ENCODE assay signal across 9 cellular contexts in genomic region chr1:159214149-159214760, GRCh38. TPM values are rescaled to one million over a fixed set of nuclear protein-coding genes. Genes with fewer than 3 reads are reported as not detected.
DNase-seq lines count a peak whose midpoint lies in the region; ATAC-seq and TF ChIP-seq lines count a peak whose summit lies in the region.
"Had no signal": no experiment of that assay in that cellular context is flagged by ENCODE, and none has a peak within 500 bp of the region (broad histone marks: within the 10 kb centered on the region; RNA-seq: fewer than 3 reads in every experiment).

No MANE protein-coding gene starts in this region.

- no peaks in the 10 kb centered on the region for H3K36me3 Mint-ChIP-seq in CD8-positive, alpha-beta T cell

- H3K9me3 Mint-ChIP-seq in CD8-positive, alpha-beta T cell, result no peaks in the 10 kb centered on the region

- H3K27me3 Mint-ChIP-seq in CD8-positive, alpha-beta T cell (ENCODE audit: low read depth), result peaks cover 36% of the 10 kb centered on the region

- H3K27ac Mint-ChIP-seq in CD8-positive, alpha-beta T cell, result no peak overlapping the region

- H3K9me3 ChIP-seq in CD8-positive, alpha-beta T cell (ENCODE audit: low read length), result no peaks in the 10 kb centered on the region
- no peaks in the 10 kb centered on the region for H3K9me3 ChIP-seq in esophagus squamous epithelium

- no peak overlapping the region for H3K4me3 ChIP-seq in CD8-positive, alpha-beta T cell (ENCODE audit: low read depth, low read length)
- H3K4me3 ChIP-seq in NB4 (ENCODE audit: low read depth, low read length) (no peak overlapping the region), esophagus squamous epithelium (no peak overlapping the region)
- H3K4me3 ChIP-seq: SK-N-MC had no signal

- peak; percentile 95 for TF ChIP-seq CTCF in CD8-positive, alpha-beta T cell (IDR thresholded peaks at IDR 0.05)
- TF ChIP-seq CTCF in NB4 (IDR thresholded peaks at IDR 0.05; ENCODE audit: low read depth, low read length), result peak; percentile 93
- TF ChIP-seq CTCF in esophagus squamous epithelium (IDR thresholded peaks at IDR 0.05), result peak; percentile 72 to 90 (median 78)
- TF ChIP-seq CTCF in omental fat pad (IDR thresholded peaks at IDR 0.05), result peak in 2 of 3 donors; percentile 21 to 41

- no peaks in the 10 kb centered on the region for H3K4me1 ChIP-seq in CD8-positive, alpha-beta T cell (ENCODE audit: insufficient read depth, low read length)
- peaks cover 0 to 6% (median 0%) of the 10 kb centered on the region in 3 donors for H3K4me1 ChIP-seq in esophagus squamous epithelium

- H3K4me3 Mint-ChIP-seq in CD8-positive, alpha-beta T cell, result no peak overlapping the region

- no peaks in the 10 kb centered on the region for H3K4me1 Mint-ChIP-seq in CD8-positive, alpha-beta T cell (ENCODE audit: low read depth)

- no peaks in the 10 kb centered on the region for H3K27me3 ChIP-seq in CD8-positive, alpha-beta T cell (ENCODE audit: insufficient read depth, low read length)
- H3K27me3 ChIP-seq in esophagus squamous epithelium, result peaks cover 0 to 65% (median 0%) of the 10 kb centered on the region in 4 donors

- POLR2A ChIA-PET in CD8-positive, alpha-beta T cell (lab: Charles Lee), result no interaction called here

- whole genome bisulfite sequencing in esophagus squamous epithelium, 2 donors, result 2 to 6% methylated on average over 5 of the region's 5 CpGs

- peak in 5 of 7 experiments; percentile 6 to 35 (median 19) for DNase-seq in CD8-positive, alpha-beta T cell
- peak; percentile 40 for DNase-seq in NB4 (ENCODE audit: low read depth)
- peak; percentile 49 for DNase-seq in activated CD4-positive, alpha-beta T cell treated with anti-CD3 and anti-CD28 coated beads for 48 hours
- no peak for DNase-seq in esophagus squamous epithelium (lab: John Stamatoyannopoulos, UW)
- no peak for DNase-seq in omental fat pad (ENCODE audit: low spot score)

- no peaks in the 10 kb centered on the region for H3K36me3 ChIP-seq in CD8-positive, alpha-beta T cell (ENCODE audit: insufficient read depth, low read length)
- H3K36me3 ChIP-seq in esophagus squamous epithelium, result no peaks in the 10 kb centered on the region

- H3K27ac ChIP-seq in CD8-positive, alpha-beta T cell (ENCODE audit: low read depth, low read length), result no peak overlapping the region
- no peak overlapping the region for H3K27ac ChIP-seq in esophagus squamous epithelium
- H3K27ac ChIP-seq: SK-N-MC had no signal

- intact Hi-C loops in CD8-positive, alpha-beta T cell (cut with DNase I, micrococcal nuclease), result loop anchor here (1.0 to 5.0 kb wide), 3 partner anchors 82 to 677 kb away; no protein-coding TSS in a partner anchor
- intact Hi-C loops in esophagus squamous epithelium (cut with DNase I), result loop anchor here (5.0 kb wide), 1 partner anchor 52 kb away; no protein-coding TSS in a partner anchor

- no peak for TF ChIP-seq POLR2A in NB4 (IDR thresholded peaks at IDR 0.05; ENCODE audit: extremely low read depth, insufficient read length)
- TF ChIP-seq POLR2A in esophagus squamous epithelium (IDR thresholded peaks at IDR 0.05), result no peak

- CTCF ChIA-PET in CD8-positive, alpha-beta T cell (lab: Charles Lee), result interaction anchor here (0.7 to 6.0 kb wide), 27 partner anchors 8 to 678 kb away, joined by 3 to 48 read pairs (median 5); no protein-coding TSS in a partner anchor

- no peak for ATAC-seq in CD8-positive, alpha-beta T cell
- ATAC-seq in GM19043 (IDR thresholded peaks at IDR 0.05; ENCODE audit: low read depth, unreplicated experiment) (peak; percentile 55), omental fat pad (ENCODE audit: low FRiP score) (no peak), GM21528 (IDR thresholded peaks at IDR 0.05; ENCODE audit: low FRiP score, unreplicated experiment) (no peak)
- ATAC-seq in activated CD4-positive, CD25-positive, alpha-beta regulatory T cell treated with anti-CD3 and anti-CD28 coated beads, Interleukin-2, amount 50 U/mL, for 24 hours, result no peak

RNA-seq across cellular contexts. Expression of gene ACKR1, which starts 9.6 kb away (rescaled TPM):
- not detected for total RNA-seq in CD8-positive, alpha-beta T cell
- total RNA-seq in esophagus squamous epithelium, result 10 to 100 TPM in 3 of 4 donors, 1 to 10 TPM in 1; 2.2 to 67.9 (median 33.7) TPM
- 100 to 1,000 TPM in 2 of 4 donors, 10 to 100 TPM in 2; 72.3 to 360 (median 125) TPM for total RNA-seq in omental fat pad

RNA-seq across cellular contexts. Expression of gene CADM3, which starts 42.8 kb away (rescaled TPM):
- total RNA-seq in CD8-positive, alpha-beta T cell, result not detected
- 1 to 10 TPM in 2 of 4 donors, under 1 TPM in 2; 0.19 to 9.2 (median 3.3) TPM for total RNA-seq in esophagus squamous epithelium
- total RNA-seq in omental fat pad, result 10 to 100 TPM in 3 of 4 donors, 1 to 10 TPM in 1; 3.9 to 34.4 (median 12.9) TPM

Comparison
In these comparisons a context has a peak if more than half of its experiments do, and no peak if none do; other contexts are left out.
1. DNase-seq: peak in CD8-positive, alpha-beta T cell (5 of 7), NB4 (single experiment) and activated CD4-positive, alpha-beta T cell treated with anti-CD3 and anti-CD28 coated beads for 48 hours (single experiment); none in esophagus squamous epithelium (single experiment) and omental fat pad (single experiment).
2. CTCF ChIP-seq: peak in every context shown above with its lines; median percentile 95 in CD8-positive, alpha-beta T cell; 93 in NB4; 78 in esophagus squamous epithelium; 31 in omental fat pad.